Comparison of ENCODE assay signal across 8 cellular contexts in genomic region chr1:165768513-165769394, GRCh38. TPM values are rescaled to one million over a fixed set of nuclear protein-coding genes. Genes with fewer than 3 reads are reported as not detected.
DNase-seq lines count a peak whose midpoint lies in the region; ATAC-seq and TF ChIP-seq lines count a peak whose summit lies in the region.

Gene TMCO1 (minus strand): TSS chr1:165768868. CDS start chr1:165768751, 117 bp downstream.

- TF ChIP-seq CTCF in GM13976 (IDR thresholded peaks at IDR 0.05; ENCODE audit: borderline replicate concordance, control extremely low read depth, extremely low read depth, insufficient read depth, missing control alignments) (peak; percentile 3), upper lobe of right lung (IDR thresholded peaks at IDR 0.05) (peak; percentile 11)

- H3K27ac Mint-ChIP-seq in T-helper 1 cell treated with Interleukin-12 subunit alpha and Interleukin-12 subunit beta and Interleukin-4 antibody, amounts not matched to agents 30 μg/mL and 1 μg/mL, for 36 hours = peak within 1 kb of the TSS; percentile 100

- peaks cover 47% of the 10 kb centered on the region for H3K4me1 Mint-ChIP-seq in T-helper 1 cell treated with Interleukin-12 subunit alpha and Interleukin-12 subunit beta and Interleukin-4 antibody, amounts not matched to agents 30 μg/mL and 1 μg/mL, for 36 hours (ENCODE audit: low read depth)

- peak; percentile 99 for ATAC-seq in HG02870 (IDR thresholded peaks at IDR 0.05; ENCODE audit: unreplicated experiment)
- peak; percentile 100 for ATAC-seq in left cardiac atrium
- peak; percentile 100 for ATAC-seq in upper lobe of right lung

- intact Hi-C loops in left cardiac atrium (cut with DNase I) (loop anchor here in 1 of 2 donors (2.0 kb wide), 1 partner anchor 58 kb away; the partner anchor contains the start of gene UCK2), posterior vena cava (cut with DNase I) (loop anchor here (5.0 to 10.0 kb wide), 3 partner anchors 56 to 136 kb away; partner anchors contain the start of genes MGST3 (in 1 of the 2) and UCK2 (in 1 of the 2)), upper lobe of right lung (cut with DNase I) (no loop called here)

- H3K4me3 ChIP-seq in upper lobe of right lung = peak within 1 kb of the TSS; percentile 81

- in situ Hi-C loops in GM13976 (cut with MboI; ENCODE audit: low sequenced_read_pairs, unreplicated experiment) = no loop called here

- H3K9me3 Mint-ChIP-seq in T-helper 1 cell treated with Interleukin-12 subunit alpha and Interleukin-12 subunit beta and Interleukin-4 antibody, amounts not matched to agents 30 μg/mL and 1 μg/mL, for 36 hours = no peaks in the 10 kb centered on the region

- H3K27me3 Mint-ChIP-seq in T-helper 1 cell treated with Interleukin-12 subunit alpha and Interleukin-12 subunit beta and Interleukin-4 antibody, amounts not matched to agents 30 μg/mL and 1 μg/mL, for 36 hours (ENCODE audit: low read depth) = no peaks in the 10 kb centered on the region

- H3K27ac ChIP-seq in upper lobe of right lung = peak within 1 kb of the TSS; percentile 95

- no peaks in the 10 kb centered on the region for H3K9me3 ChIP-seq in upper lobe of right lung

- DNase-seq in GM13976 (ENCODE audit: low spot score) (peak; percentile 94), NCI-H1694 (lab: John Stamatoyannopoulos, UW) (peak; percentile 97), amniotic stem cell (lab: John Stamatoyannopoulos, UW) (peak; percentile 97), left cardiac atrium (peak; percentile 95), posterior vena cava (ENCODE audit: low spot score) (peak; percentile 98), upper lobe of right lung (peak; percentile 96)

- H3K4me1 ChIP-seq in upper lobe of right lung = peaks cover 16% of the 10 kb centered on the region

- no peaks in the 10 kb centered on the region for H3K27me3 ChIP-seq in upper lobe of right lung

- H3K36me3 Mint-ChIP-seq in T-helper 1 cell treated with Interleukin-12 subunit alpha and Interleukin-12 subunit beta and Interleukin-4 antibody, amounts not matched to agents 30 μg/mL and 1 μg/mL, for 36 hours (ENCODE audit: low read depth) = peaks cover 45% of the 10 kb centered on the region

- peaks cover 39% of the 10 kb centered on the region for H3K36me3 ChIP-seq in upper lobe of right lung

- H3K4me3 Mint-ChIP-seq in T-helper 1 cell treated with Interleukin-12 subunit alpha and Interleukin-12 subunit beta and Interleukin-4 antibody, amounts not matched to agents 30 μg/mL and 1 μg/mL, for 36 hours = peak within 1 kb of the TSS; percentile 99

RNA-seq across cellular contexts. Expression of gene TMCO1, which starts in this region (rescaled TPM):
- total RNA-seq in left cardiac atrium (10 to 100 TPM; 61.9 to 63.5 TPM), posterior vena cava (10 to 100 TPM; 50.0 to 63.9 TPM), upper lobe of right lung (78.6 TPM)

Comparison
In these comparisons a context has a peak if more than half of its experiments do, and no peak if none do; other contexts are left out.
1. Peak in every context shown above with its lines: DNase-seq, ATAC-seq, H3K4me3 ChIP-seq and H3K27ac ChIP-seq.